ENCODE assay signal across 12 cellular contexts in the genomic region with DNA sequence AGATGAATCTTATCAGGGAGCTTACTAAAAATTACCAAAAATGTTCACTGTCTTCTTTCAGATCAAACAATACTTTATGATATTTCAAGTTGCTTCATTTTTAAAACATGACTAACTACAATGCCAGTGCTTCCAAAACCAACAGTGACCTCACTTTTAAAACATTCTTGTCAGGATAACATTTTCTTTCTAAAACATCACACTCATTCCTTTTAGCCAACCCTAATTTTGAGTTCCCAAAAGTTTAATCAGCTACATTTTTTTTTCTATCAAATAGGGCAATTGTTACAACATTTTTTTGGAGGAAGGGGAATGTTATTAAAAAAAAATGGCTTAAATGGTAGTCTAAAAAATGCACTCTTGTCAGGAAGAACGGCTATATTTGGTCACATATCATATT. TPM values are rescaled to one million over a fixed set of nuclear protein-coding genes. Genes with fewer than 3 reads are reported as not detected.
A peak's percentile ranks its signal among the peaks of the same experiment; 100 is the strongest.
DNase-seq lines count a peak whose midpoint lies in the region; ATAC-seq, FAIRE-seq and TF ChIP-seq lines count a peak whose summit lies in the region.
"Had no signal": no experiment of that assay in that cellular context is flagged by ENCODE, and none has a peak within 500 bp of the region (broad histone marks: within the 10 kb centered on the region; RNA-seq: fewer than 3 reads in every experiment).

No MANE protein-coding gene starts in this region.

- ATAC-seq in GM18498 (IDR thresholded peaks at IDR 0.05; ENCODE audit: unreplicated experiment), result no peak

- no peak overlapping the region for H3K4me3 ChIP-seq in AG10803 (ENCODE audit: low read length)
- H3K4me3 ChIP-seq: thyroid gland had no signal

- TF ChIP-seq RAD21 in Ishikawa (IDR thresholded peaks at IDR 0.05; ENCODE audit: low read depth), result no peak

- no peak for TF ChIP-seq CTCF in AG10803 (conservative IDR thresholded peaks at IDR 0.05; ENCODE audit: low read length)

- peak; percentile 24 for FAIRE-seq in colon (lab: Jason Lieb, UNC)
- FAIRE-seq: D721Med had no signal

- DNase-seq in AG10803 (ENCODE audit: low read depth) (peak; percentile 91), lung microvascular endothelial cell (ENCODE audit: low read depth in 2 of 2) (peak; percentile 53 to 75), anterior cingulate cortex (lab: John Stamatoyannopoulos, UW) (no peak), GDM1 (lab: John Stamatoyannopoulos, UW) (no peak), SKM-1 (lab: John Stamatoyannopoulos, UW; ENCODE audit: unreplicated experiment) (no peak)
- DNase-seq: activated CD8-positive, alpha-beta memory T cell treated with anti-CD3 and anti-CD28 coated beads, Interleukin-2, amount 50 U/mL, for 4 hours; T-helper 1 cell; thyroid gland had no signal

- peak; percentile 31; the same call in 1 of the 2 replicates for TF ChIP-seq EP300 in Ishikawa (IDR thresholded peaks at IDR 0.05; ENCODE audit: borderline replicate concordance)

TF ChIP-seq in Ishikawa, 13 proteins besides CTCF, POLR2A, EP300 and RAD21:
- TF ChIP-seq REST (IDR thresholded peaks at IDR 0.05; ENCODE audit: low read depth) (no peak), TAF1 (IDR thresholded peaks at IDR 0.05; ENCODE audit: low read depth) (no peak), EGR1 (IDR thresholded peaks at IDR 0.05) (no peak), TEAD4 (IDR thresholded peaks at IDR 0.05) (0 out of 2 replicates have a peak, but pooled peaks have one; percentile 16), NFIC (IDR thresholded peaks at IDR 0.05) (0 out of 2 replicates have a peak, but pooled peaks have one; percentile 30), ZBTB7A (IDR thresholded peaks at IDR 0.05; ENCODE audit: low read depth) (no peak)
- TF ChIP-seq, protein P1, sequence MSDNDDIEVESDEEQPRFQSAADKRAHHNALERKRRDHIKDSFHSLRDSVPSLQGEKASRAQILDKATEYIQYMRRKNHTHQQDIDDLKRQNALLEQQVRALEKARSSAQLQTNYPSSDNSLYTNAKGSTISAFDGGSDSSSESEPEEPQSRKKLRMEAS (IDR thresholded peaks at IDR 0.05), result no peak

RNA-seq across cellular contexts. Expression of gene RTKN2, which starts 37.3 kb away (rescaled TPM):
- total RNA-seq in lung microvascular endothelial cell, result under 0.01 TPM in 2 replicates

Comparison
In these comparisons a context has a peak if more than half of its experiments do, and no peak if none do; other contexts are left out.
1. DNase-seq: peak in AG10803 (single experiment) and lung microvascular endothelial cell (2 of 2); none in anterior cingulate cortex (0 of 58), GDM1 (single experiment) and SKM-1 (single experiment).